ENCODE assay signal across 29 cellular contexts in genomic region chr2:1718339-1719220, GRCh38. TPM values are rescaled to one million over a fixed set of nuclear protein-coding genes. Genes with fewer than 3 reads are reported as not detected.
DNase-seq lines count a peak whose midpoint lies in the region; ATAC-seq and TF ChIP-seq lines count a peak whose summit lies in the region.
"Had no signal": no experiment of that assay in that cellular context is flagged by ENCODE, and none has a peak within 500 bp of the region (broad histone marks: within the 10 kb centered on the region; RNA-seq: fewer than 3 reads in every experiment).

No MANE protein-coding gene starts in this region.

- H3K9ac ChIP-seq in BLaER1 treated with 17β-estradiol and CSF1 and Interleukin-3, amounts not matched to agents 10 nM and 100 nM, result peak overlapping the region in 6 of 11 experiments; percentile 6 to 64 (median 38); a peak in 9 of 22 replicates
- H3K9ac ChIP-seq: GM23248 had no signal

- intact Hi-C loops in cardiac septum (cut with DNase I), result no loop called here

- H3K27me3 Mint-ChIP-seq in progenitor cell of endocrine pancreas, result no peaks in the 10 kb centered on the region
- H3K27me3 Mint-ChIP-seq: CD4-positive, CD25-positive, alpha-beta regulatory T cell; dendritic cell treated with granulocyte-macrophage colony-stimulating factor and Interleukin-4, amounts not matched to agents 40 ng/mL and 50 ng/mL, for 4 days had no signal

- peaks cover 8% of the 10 kb centered on the region for H3K9me3 Mint-ChIP-seq in progenitor cell of endocrine pancreas (ENCODE audit: low read depth)
- H3K9me3 Mint-ChIP-seq: activated B cell treated with CpG ODN at 0.5 μM for 24 hours, mesothelial cell of epicardium, nephron progenitor cell had no signal

- H3K27ac Mint-ChIP-seq in progenitor cell of endocrine pancreas, result peak overlapping the region; percentile 38
- H3K27ac Mint-ChIP-seq: activated B cell treated with CpG ODN at 0.5 μM for 24 hours; CD4-positive, CD25-positive, alpha-beta regulatory T cell; dendritic cell treated with granulocyte-macrophage colony-stimulating factor and Interleukin-4, amounts not matched to agents 40 ng/mL and 50 ng/mL, for 4 days had no signal

- peak overlapping the region in 10 of 11 experiments; percentile 15 to 100 (median 94); a peak in 18 of 22 replicates for H3K4me2 ChIP-seq in BLaER1 treated with 17β-estradiol and CSF1 and Interleukin-3, amounts not matched to agents 10 nM and 100 nM
- H3K4me2 ChIP-seq: hepatocyte had no signal

- H3K4me3 ChIP-seq in BLaER1 treated with 17β-estradiol and CSF1 and Interleukin-3, amounts not matched to agents 10 nM and 100 nM, result no peak overlapping the region
- H3K4me3 ChIP-seq in RWPE2 (ENCODE audit: severe bottlenecking), result no peak overlapping the region
- H3K4me3 ChIP-seq: adrenal gland, cardiac muscle cell, GM23248, hepatocyte, prostate gland, suprapubic skin, uterus had no signal

- peaks cover 71 to 97% (median 93%) of the 10 kb centered on the region in 10 experiments for H3K4me1 ChIP-seq in BLaER1 treated with 17β-estradiol and CSF1 and Interleukin-3, amounts not matched to agents 10 nM and 100 nM
- peaks cover 34% of the 10 kb centered on the region for H3K4me1 ChIP-seq in RWPE2 (ENCODE audit: insufficient read depth, poor library complexity, severe bottlenecking)

- H3K9me3 ChIP-seq in BLaER1 treated with 17β-estradiol and CSF1 and Interleukin-3, amounts not matched to agents 10 nM and 100 nM (replicated peaks in 1 of 11), result no peaks in the 10 kb centered on the region; a peak in 1 of 22 replicates
- no peaks in the 10 kb centered on the region for H3K9me3 ChIP-seq in RWPE2 (ENCODE audit: severe bottlenecking)
- H3K9me3 ChIP-seq: adrenal gland, prostate gland, suprapubic skin, uterus had no signal

- H4K20me1 ChIP-seq in BLaER1 treated with 17β-estradiol and CSF1 and Interleukin-3, amounts not matched to agents 10 nM and 100 nM, result peaks cover 0 to 95% (median 73%) of the 10 kb centered on the region in 11 experiments; a peak in 21 of 22 replicates

- H3K36me3 Mint-ChIP-seq in progenitor cell of endocrine pancreas (ENCODE audit: insufficient read depth), result peaks cover 1% of the 10 kb centered on the region
- H3K36me3 Mint-ChIP-seq: CD4-positive, CD25-positive, alpha-beta regulatory T cell; mesothelial cell of epicardium had no signal

- no peaks in the 10 kb centered on the region for H3K27me3 ChIP-seq in BLaER1 treated with 17β-estradiol and CSF1 and Interleukin-3, amounts not matched to agents 10 nM and 100 nM
- H3K27me3 ChIP-seq in RWPE2 (ENCODE audit: insufficient read depth, poor library complexity, severe bottlenecking), result no peaks in the 10 kb centered on the region
- H3K27me3 ChIP-seq: adrenal gland, cardiac muscle cell, hepatocyte, uterus had no signal

- peak overlapping the region in 10 of 11 experiments; percentile 27 to 95 (median 62); a peak in 19 of 22 replicates for H3K27ac ChIP-seq in BLaER1 treated with 17β-estradiol and CSF1 and Interleukin-3, amounts not matched to agents 10 nM and 100 nM
- peak overlapping the region; percentile 70 for H3K27ac ChIP-seq in RWPE2 (ENCODE audit: poor library complexity, severe bottlenecking)
- H3K27ac ChIP-seq: cardiac muscle cell, GM23248, hepatocyte had no signal

- no peak overlapping the region for H3K4me3 Mint-ChIP-seq in progenitor cell of endocrine pancreas (ENCODE audit: low read depth)
- H3K4me3 Mint-ChIP-seq: activated B cell treated with CpG ODN at 0.5 μM for 24 hours; CD4-positive, CD25-positive, alpha-beta regulatory T cell; dendritic cell treated with granulocyte-macrophage colony-stimulating factor and Interleukin-4, amounts not matched to agents 40 ng/mL and 50 ng/mL, for 4 days; mesothelial cell of epicardium; nephron progenitor cell had no signal

- no peak for ATAC-seq in RWPE2 (ENCODE audit: low read depth)

- TF ChIP-seq CTCF in RWPE2 (IDR thresholded peaks at IDR 0.05; ENCODE audit: poor library complexity, severe bottlenecking) (no peak), progenitor cell of endocrine pancreas (IDR thresholded peaks at IDR 0.05; ENCODE audit: unreplicated experiment) (no peak)

- DNase-seq in RWPE2 (ENCODE audit: low spot score), result no peak
- peak; percentile 59 for DNase-seq in islet precursor cell
- no peak for DNase-seq in progenitor cell of endocrine pancreas (ENCODE audit: low spot score, unreplicated experiment)
- no peak for DNase-seq in Ammon's horn (ENCODE audit: low spot score)
- DNase-seq in putamen (ENCODE audit: low spot score), result no peak
- DNase-seq in NCI-H2107 (lab: John Stamatoyannopoulos, UW), result no peak
- DNase-seq in cardiac septum (ENCODE audit: low spot score), result no peak
- DNase-seq: activated B cell treated with CpG ODN at 0.5 μM for 24 hours; activated CD4-positive, alpha-beta T cell treated with anti-CD3 and anti-CD28 coated beads, Interleukin-2, amount 50 U/mL, for 48 hours; activated gamma-delta T cell treated with Interleukin-2 at 50 U/mL for 16 hours; activated T-cell treated with anti-CD3 and anti-CD28 coated beads for 4 hours; adrenal gland; CD4-positive, CD25-positive, alpha-beta regulatory T cell; DMS153; GDM1; GM23248; Karpas-422; NCI-H187; NCI-H2227 treated with DMSO at 0.1 percent for 48 hours; nephron progenitor cell; stimulated activated CD4-positive, alpha-beta T cell treated with anti-CD3 and anti-CD28 coated beads, Interleukin-4, amount 100 ng/mL, for 4 hours; uterus had no signal

- H3K4me1 Mint-ChIP-seq in progenitor cell of endocrine pancreas (ENCODE audit: low read depth), result peaks cover 34% of the 10 kb centered on the region
- H3K4me1 Mint-ChIP-seq: activated B cell treated with CpG ODN at 0.5 μM for 24 hours; CD4-positive, CD25-positive, alpha-beta regulatory T cell had no signal

- peaks cover 0 to 25% (median 8%) of the 10 kb centered on the region in 11 experiments; a peak in 9 of 22 replicates for H3K36me3 ChIP-seq in BLaER1 treated with 17β-estradiol and CSF1 and Interleukin-3, amounts not matched to agents 10 nM and 100 nM
- H3K36me3 ChIP-seq in RWPE2 (ENCODE audit: low read depth), result no peaks in the 10 kb centered on the region; the same call in 1 of the 2 replicates
- H3K36me3 ChIP-seq: adrenal gland, cardiac muscle cell, prostate gland, suprapubic skin, uterus had no signal

RNA-seq across cellular contexts. Expression of gene PXDN, which starts 25.7 kb away (rescaled TPM):
- total RNA-seq in progenitor cell of endocrine pancreas (242 and 256 TPM in 2 replicates), cardiac septum (27.5 TPM)
